Comparison of ENCODE assay signal across 12 cellular contexts in genomic region chr4:30839583-30840520, GRCh38.
DNase-seq lines count a peak whose midpoint lies in the region; ATAC-seq and TF ChIP-seq lines count a peak whose summit lies in the region.
"Had no signal": no experiment of that assay in that cellular context is flagged by ENCODE, and none has a peak within 500 bp of the region (broad histone marks: within the 10 kb centered on the region; RNA-seq: fewer than 3 reads in every experiment).

No MANE protein-coding gene starts in this region.

- H3K79me2 ChIP-seq in SK-N-SH (ENCODE audit: insufficient read depth), result no peaks in the 10 kb centered on the region

- TF ChIP-seq RAD21 in SK-N-SH (IDR thresholded peaks at IDR 0.05; ENCODE audit: low read length), result no peak

- no peaks in the 10 kb centered on the region for H3K27me3 ChIP-seq in cardiac muscle cell
- H3K27me3 ChIP-seq in SK-N-SH (ENCODE audit: insufficient read depth), result no peaks in the 10 kb centered on the region
- H3K27me3 ChIP-seq in thoracic aorta (replicated peaks; ENCODE audit: insufficient read depth), result no peaks in the 10 kb centered on the region
- H3K27me3 ChIP-seq in BE2C, result no peaks in the 10 kb centered on the region
- H3K27me3 ChIP-seq: heart right ventricle had no signal

- no peaks in the 10 kb centered on the region for H3K9me3 ChIP-seq in cardiac muscle cell (ENCODE audit: low read depth)
- H3K9me3 ChIP-seq in SK-N-SH, result no peaks in the 10 kb centered on the region
- no peaks in the 10 kb centered on the region for H3K9me3 ChIP-seq in thoracic aorta
- H3K9me3 ChIP-seq in BE2C, result no peaks in the 10 kb centered on the region
- H3K9me3 ChIP-seq: heart right ventricle had no signal

- no peaks in the 10 kb centered on the region for H3K9me2 ChIP-seq in SK-N-SH

- H3K27ac ChIP-seq in cardiac muscle cell (peak overlapping the region; percentile 91), SK-N-SH (ENCODE audit: low read depth in 2 of 2, low read length in 1 of 2) (peak overlapping the region in 1 of 2 experiments; percentile 11; a peak in 1 of 4 replicates), thoracic aorta (peak overlapping the region; percentile 13 to 54)

- H2AFZ ChIP-seq in SK-N-SH (ENCODE audit: low read depth), result no peak overlapping the region

- no peak overlapping the region for H3K9ac ChIP-seq in SK-N-SH

- TF ChIP-seq CTCF in cardiac muscle cell (IDR thresholded peaks at IDR 0.05; ENCODE audit: low read depth, low read length) (no peak), SK-N-SH (IDR thresholded peaks at IDR 0.05) (no peak), fibroblast of the aortic adventitia (IDR thresholded peaks at IDR 0.05; ENCODE audit: insufficient read depth, low read length) (no peak), thoracic aorta (IDR thresholded peaks at IDR 0.05) (no peak), BE2C (IDR thresholded peaks at IDR 0.05; ENCODE audit: low read depth, low read length) (no peak)

- ATAC-seq in Right ventricle myocardium superior (ENCODE audit: poor library complexity) (no peak), thoracic aorta (ENCODE audit: insufficient number of reproducible peaks, low FRiP score, low read depth) (peak; percentile 52), HG02970 (IDR thresholded peaks at IDR 0.05; ENCODE audit: low FRiP score, unreplicated experiment) (no peak), GM18520 (IDR thresholded peaks at IDR 0.05; ENCODE audit: unreplicated experiment) (no peak)
- ATAC-seq: stimulated activated memory B cell treated with anti-CD40 and anti-IgM and Interleukin-4, amounts not matched to agents 10 μg/mL and 1 μg/mL and 100 μg/mL, for 72 hours had no signal

- H3K4me1 ChIP-seq in cardiac muscle cell (ENCODE audit: low read depth) (peaks cover 80% of the 10 kb centered on the region), SK-N-SH (ENCODE audit: control insufficient read depth in 1 of 2, insufficient read depth in 2 of 2, low read depth in 1 of 2, low read length in 1 of 2) (peaks cover 10 to 12% of the 10 kb centered on the region in 2 experiments; a peak in 3 of 4 replicates), thoracic aorta (ENCODE audit: control insufficient read depth in 1 of 2, low read depth in 2 of 2) (peaks cover 32 to 69% of the 10 kb centered on the region in 2 donors), BE2C (peaks cover 10% of the 10 kb centered on the region)

- 48% methylated on average over 6 of the region's 6 CpGs for WGBS in SK-N-SH (ENCODE audit: low lambda C conversion rate)

- POLR2A ChIA-PET in SK-N-SH (lab: Yijun Ruan, JAX), result no interaction called here

- TF ChIP-seq EP300 in SK-N-SH (IDR thresholded peaks at IDR 0.05; ENCODE audit: borderline replicate concordance in 1 of 2, low read depth in 1 of 2, low read length in 1 of 2), result no peak

- no peaks in the 10 kb centered on the region for H4K20me1 ChIP-seq in SK-N-SH (ENCODE audit: insufficient read depth)

- intact Hi-C loops in Right ventricle myocardium superior (cut with DNase I), result no loop called here

- CTCF ChIA-PET in SK-N-SH (lab: Yijun Ruan, JAX), result interaction anchor here (1.0 kb wide), 1 partner anchor 11 kb away, joined by 4 read pairs; no protein-coding TSS in a partner anchor

- no peak overlapping the region for H3K4me2 ChIP-seq in SK-N-SH

- H3K36me3 ChIP-seq in cardiac muscle cell (no peaks in the 10 kb centered on the region), SK-N-SH (replicated peaks in 1 of 2; ENCODE audit: control insufficient read depth in 1 of 2, insufficient read depth in 2 of 2, low read length in 1 of 2) (no peaks in the 10 kb centered on the region), thoracic aorta (no peaks in the 10 kb centered on the region), BE2C (no peaks in the 10 kb centered on the region)
- H3K36me3 ChIP-seq: heart right ventricle had no signal

- H3K4me3 ChIP-seq in cardiac muscle cell (peak overlapping the region; percentile 2), SK-N-SH (ENCODE audit: low read depth in 2 of 2, low read length in 1 of 2) (no peak overlapping the region), fibroblast of the aortic adventitia (ENCODE audit: low read depth, low read length) (no peak overlapping the region), thoracic aorta (peak overlapping the region; percentile 32), BE2C (ENCODE audit: low read depth, low read length) (no peak overlapping the region)
- H3K4me3 ChIP-seq: heart right ventricle had no signal

- DNase-seq in cardiac muscle cell (ENCODE audit: low read depth in 1 of 2, low spot score in 1 of 2) (peak in 1 of 2 donors; percentile 37), Right ventricle myocardium superior (no peak), SK-N-SH (no peak), fibroblast of the aortic adventitia (ENCODE audit: low read depth) (peak; percentile 69), thoracic aorta (ENCODE audit: low spot score) (no peak), BE2C (no peak)
- DNase-seq: heart right ventricle, NCI-H510A, T-helper 2 cell had no signal

- H3F3A ChIP-seq in SK-N-SH (replicated peaks; ENCODE audit: insufficient read depth), result no peaks in the 10 kb centered on the region

TF ChIP-seq in SK-N-SH, 30 proteins besides CTCF, POLR2A, EP300 and RAD21:
- TF ChIP-seq NFIC (IDR thresholded peaks at IDR 0.05; ENCODE audit: borderline replicate concordance), result peak; percentile 54; the same call in 1 of the 2 replicates
- no peak for TF ChIP-seq CHD2 (IDR thresholded peaks at IDR 0.05; ENCODE audit: low read length, partially characterized antibody)
- TF ChIP-seq ELF1 (IDR thresholded peaks at IDR 0.05), result no peak
- TF ChIP-seq RCOR1 (IDR thresholded peaks at IDR 0.05; ENCODE audit: low read length), result no peak
- no peak for TF ChIP-seq FOSL2 (IDR thresholded peaks at IDR 0.05; ENCODE audit: borderline replicate concordance, low read depth)

Comparison
In these comparisons a context has a peak if more than half of its experiments do, and no peak if none do; other contexts are left out.
1. H3K4me3 ChIP-seq: peak in cardiac muscle cell (single experiment) and thoracic aorta (single experiment); none in SK-N-SH (0 of 2), fibroblast of the aortic adventitia (single experiment) and BE2C (single experiment).